ENCODE assay signal across 12 cellular contexts in genomic region chr9:98983295-98984268, GRCh38. TPM values are rescaled to one million over a fixed set of nuclear protein-coding genes. Genes with fewer than 3 reads are reported as not detected.
DNase-seq lines count a peak whose midpoint lies in the region; ATAC-seq and TF ChIP-seq lines count a peak whose summit lies in the region.
"Had no signal": no experiment of that assay in that cellular context is flagged by ENCODE, and none has a peak within 500 bp of the region (broad histone marks: within the 10 kb centered on the region; RNA-seq: fewer than 3 reads in every experiment).

No MANE protein-coding gene starts in this region.

- POLR2A ChIA-PET in IMR-90 (lab: Charles Lee; ENCODE audit: unreplicated experiment): no interaction called here
- POLR2A ChIA-PET in CD4-positive, alpha-beta memory T cell (lab: Charles Lee; ENCODE audit: partially characterized antibody): no interaction called here

- peak; percentile 96 for ATAC-seq in IMR-90 (ENCODE audit: low read depth)
- no peak for ATAC-seq in GM18907 (IDR thresholded peaks at IDR 0.05; ENCODE audit: unreplicated experiment)

- H2AFZ ChIP-seq in IMR-90 (replicated peaks; ENCODE audit: low read length, poor library complexity) (no peak overlapping the region), mesenchymal stem cell (ENCODE audit: low read depth, low read length) (peak overlapping the region; percentile 5)

- H2AK9ac ChIP-seq in IMR-90 (replicated peaks; ENCODE audit: low read depth, low read length, poor library complexity): no peak overlapping the region

- H3K23ac ChIP-seq in IMR-90 (ENCODE audit: low read depth, low read length) (0 out of 2 replicates have a peak overlapping the region, but pooled peaks have one; percentile 18), mesenchymal stem cell (ENCODE audit: low read length in 2 of 2) (peak overlapping the region in 1 of 2 experiments; percentile 0)

- no peak overlapping the region for H3K56ac ChIP-seq in IMR-90 (ENCODE audit: extremely low read depth, insufficient read depth, low read length)

- peak overlapping the region; percentile 81 for H2AK5ac ChIP-seq in IMR-90 (ENCODE audit: low read depth, low read length)
- H2AK5ac ChIP-seq in mesenchymal stem cell (ENCODE audit: low read length, severe bottlenecking): peak overlapping the region; percentile 39

- H3K9me1 ChIP-seq in IMR-90 (ENCODE audit: insufficient read depth, low read length): peaks cover 21% of the 10 kb centered on the region

- H3K27me3 Mint-ChIP-seq in chondrocyte (ENCODE audit: low read depth): peaks cover 23% of the 10 kb centered on the region
- H3K27me3 Mint-ChIP-seq in CD4-positive, alpha-beta memory T cell: peaks cover 0 to 3% of the 10 kb centered on the region in 2 donors

- H3K4me3 Mint-ChIP-seq in chondrocyte (ENCODE audit: unreplicated experiment): no peak overlapping the region
- H3K4me3 Mint-ChIP-seq in CD4-positive, alpha-beta memory T cell: no peak overlapping the region

- peaks cover 13% of the 10 kb centered on the region; the same call in 1 of the 2 replicates for H4K20me1 ChIP-seq in IMR-90 (ENCODE audit: insufficient read depth, low read length)

- no peaks in the 10 kb centered on the region for H3K9me3 Mint-ChIP-seq in chondrocyte (ENCODE audit: low read depth)
- H3K9me3 Mint-ChIP-seq in CD4-positive, alpha-beta memory T cell: no peaks in the 10 kb centered on the region

- H3K4me2 ChIP-seq in IMR-90 (ENCODE audit: low read depth, low read length) (0 out of 2 replicates have a peak overlapping the region, but pooled peaks have one; percentile 3), mesenchymal stem cell (ENCODE audit: low read length, poor library complexity, severe bottlenecking) (no peak overlapping the region)

- in situ Hi-C loops in IMR-90 (cut with MboI; ENCODE audit: low sequenced_read_pairs): no loop called here

- H3K27me3 ChIP-seq in IMR-90 (ENCODE audit: control insufficient read depth, insufficient read depth, low read length): no peaks in the 10 kb centered on the region
- H3K27me3 ChIP-seq in mesenchymal stem cell (ENCODE audit: control insufficient read depth in 1 of 2, insufficient read depth in 1 of 2, low read length in 2 of 2): peaks cover 0 to 30% of the 10 kb centered on the region in 2 experiments
- no peaks in the 10 kb centered on the region for H3K27me3 ChIP-seq in CD4-positive, alpha-beta memory T cell (ENCODE audit: insufficient read depth, low read length)
- H3K27me3 ChIP-seq: BE2C, gastrocnemius medialis had no signal

- H3K27ac ChIP-seq in IMR-90 (ENCODE audit: insufficient read depth, low read length) (peak overlapping the region; percentile 21), mesenchymal stem cell (ENCODE audit: low read length, poor library complexity, severe bottlenecking) (peak overlapping the region; percentile 13)
- no peak overlapping the region for H3K27ac ChIP-seq in CD4-positive, alpha-beta memory T cell (ENCODE audit: low read depth, low read length)

- peaks cover 3% of the 10 kb centered on the region for H3K36me3 Mint-ChIP-seq in chondrocyte (ENCODE audit: low read depth)
- no peaks in the 10 kb centered on the region for H3K36me3 Mint-ChIP-seq in CD4-positive, alpha-beta memory T cell

- peak overlapping the region; percentile 51 for H4K5ac ChIP-seq in IMR-90 (ENCODE audit: low read depth, low read length)

- H2BK120ac ChIP-seq in IMR-90 (ENCODE audit: low read depth, low read length) (peak overlapping the region; percentile 50), mesenchymal stem cell (ENCODE audit: low read depth, low read length) (no peak overlapping the region)

- H3K4me1 ChIP-seq in IMR-90 (ENCODE audit: control insufficient read depth, insufficient read depth, low read length) (peaks cover 10% of the 10 kb centered on the region), mesenchymal stem cell (ENCODE audit: control insufficient read depth, insufficient read depth, low read depth, low read length) (peaks cover 16% of the 10 kb centered on the region)
- H3K4me1 ChIP-seq in CD4-positive, alpha-beta memory T cell (ENCODE audit: insufficient read depth, low read length): no peaks in the 10 kb centered on the region
- H3K4me1 ChIP-seq: BE2C had no signal

- H3K9me3 ChIP-seq in IMR-90 (ENCODE audit: control insufficient read depth, insufficient read depth, low read length) (no peaks in the 10 kb centered on the region), mesenchymal stem cell (ENCODE audit: control insufficient read depth, low read length) (no peaks in the 10 kb centered on the region)
- H3K9me3 ChIP-seq in CD4-positive, alpha-beta memory T cell (ENCODE audit: control insufficient read depth in 1 of 2, low read length in 2 of 2): no peaks in the 10 kb centered on the region
- H3K9me3 ChIP-seq: BE2C, gastrocnemius medialis had no signal

- DNase-seq in AG08396 (ENCODE audit: low spot score) (peak; percentile 59), IMR-90 (peak; percentile 95), chondrocyte (ENCODE audit: low spot score) (no peak), mesenchymal stem cell (peak; percentile 97), DMS 273 (lab: John Stamatoyannopoulos, UW; ENCODE audit: unreplicated experiment) (no peak), GDM1 (lab: John Stamatoyannopoulos, UW) (no peak)
- no peak for DNase-seq in CD4-positive, alpha-beta memory T cell
- DNase-seq: activated CD4-positive, alpha-beta T cell treated with anti-CD3 and anti-CD28 coated beads for 4 hours; BE2C; gastrocnemius medialis; NCI-H2081 treated with DMSO at 0.1 percent for 48 hours had no signal

- no peak for TF ChIP-seq POLR2A in IMR-90 (IDR thresholded peaks at IDR 0.05; ENCODE audit: low read depth, low read length)

- H3K9ac ChIP-seq in IMR-90 (ENCODE audit: low read depth, low read length) (no peak overlapping the region), mesenchymal stem cell (ENCODE audit: low read length) (no peak overlapping the region)

- intact Hi-C loops in IMR-90 (cut with micrococcal nuclease): no loop called here
- intact Hi-C loops in CD4-positive, alpha-beta memory T cell (cut with micrococcal nuclease): no loop called here

- BruUV-seq in IMR-90 (replicated peaks; lab: Mats Ljungman, UMichigan): no TSS peak

- CTCF ChIA-PET in IMR-90 (lab: Yijun Ruan, JAX): no interaction called here
- CTCF ChIA-PET in CD4-positive, alpha-beta memory T cell (lab: Charles Lee; ENCODE audit: partially characterized antibody): interaction anchor here (2.1 kb wide), 1 partner anchor 157 kb away, joined by 5 read pairs; no protein-coding TSS in a partner anchor

- no peak for TF ChIP-seq CTCF in IMR-90 (conservative IDR thresholded peaks at IDR 0.05; ENCODE audit: low read depth, low read length)
- no peak for TF ChIP-seq CTCF in chondrocyte (IDR thresholded peaks at IDR 0.05)

- no peak overlapping the region for H3K4me3 ChIP-seq in IMR-90 (ENCODE audit: insufficient read depth, low read depth, low read length)
- no peak overlapping the region for H3K4me3 ChIP-seq in mesenchymal stem cell (ENCODE audit: insufficient read depth in 1 of 2, low read depth in 1 of 2, low read length in 2 of 2)
- no peak overlapping the region for H3K4me3 ChIP-seq in CD4-positive, alpha-beta memory T cell (ENCODE audit: low read length in 2 of 2)
- H3K4me3 ChIP-seq: gastrocnemius medialis had no signal

- H2BK5ac ChIP-seq in IMR-90 (ENCODE audit: low read depth, low read length, poor library complexity, severe bottlenecking) (peak overlapping the region; percentile 1), mesenchymal stem cell (ENCODE audit: low read depth, low read length, poor library complexity, severe bottlenecking) (no peak overlapping the region)

- dilution Hi-C loops in IMR-90 (cut with HindIII; ENCODE audit: low sequenced_read_pairs, unreplicated experiment): no loop called here

- H3K14ac ChIP-seq in IMR-90 (replicated peaks; ENCODE audit: low read depth, low read length) (peak overlapping the region; percentile 8), mesenchymal stem cell (ENCODE audit: low read length in 2 of 2) (no peak overlapping the region)

- 0 out of 3 replicates have a peak overlapping the region, but pooled peaks have one; percentile 20 for H2BK15ac ChIP-seq in IMR-90 (ENCODE audit: low read depth, low read length)
- peak overlapping the region; percentile 41 for H2BK15ac ChIP-seq in mesenchymal stem cell (ENCODE audit: low read depth, poor library complexity, severe bottlenecking)

- H3K79me1 ChIP-seq in IMR-90 (ENCODE audit: low read depth in 1 of 2, low read length in 2 of 2) (peaks cover 0 to 31% of the 10 kb centered on the region in 2 experiments; a peak in 3 of 4 replicates), mesenchymal stem cell (replicated peaks; ENCODE audit: low read length, poor library complexity, severe bottlenecking) (no peaks in the 10 kb centered on the region)

- peak overlapping the region in 1 of 2 experiments; percentile 27 for H2BK12ac ChIP-seq in mesenchymal stem cell (ENCODE audit: low read length in 2 of 2)

- peak overlapping the region; percentile 77 for H3K27ac Mint-ChIP-seq in chondrocyte (ENCODE audit: unreplicated experiment)
- no peak overlapping the region for H3K27ac Mint-ChIP-seq in CD4-positive, alpha-beta memory T cell

- peak overlapping the region; percentile 50 for H2BK20ac ChIP-seq in IMR-90 (ENCODE audit: low read depth, low read length)

- TF ChIP-seq RAD21 in IMR-90 (IDR thresholded peaks at IDR 0.05; ENCODE audit: low read length): peak; percentile 2; the same call in 1 of the 2 replicates

- H3K18ac ChIP-seq in IMR-90 (ENCODE audit: low read depth, low read length) (peak overlapping the region; percentile 49), mesenchymal stem cell (ENCODE audit: low read depth in 1 of 2, low read length in 2 of 2) (peak overlapping the region; percentile 9 to 49)

- H4K91ac ChIP-seq in IMR-90 (ENCODE audit: insufficient read depth, low read depth, low read length): peak overlapping the region; percentile 40; the same call in 1 of the 2 replicates
- H4K91ac ChIP-seq in mesenchymal stem cell (ENCODE audit: low read length): peak overlapping the region; percentile 2

- H3K36me3 ChIP-seq in IMR-90 (ENCODE audit: control insufficient read depth, insufficient read depth, low read length) (peaks cover 13% of the 10 kb centered on the region; the same call in 1 of the 2 replicates), mesenchymal stem cell (ENCODE audit: control insufficient read depth in 1 of 2, insufficient read depth in 2 of 2, low read depth in 1 of 2, low read length in 2 of 2) (no peaks in the 10 kb centered on the region)
- no peaks in the 10 kb centered on the region for H3K36me3 ChIP-seq in CD4-positive, alpha-beta memory T cell (ENCODE audit: insufficient read depth, low read length)
- H3K36me3 ChIP-seq: BE2C, gastrocnemius medialis had no signal

- peak overlapping the region; percentile 56 for H3K4ac ChIP-seq in IMR-90 (ENCODE audit: low read depth, low read length)
- H3K4ac ChIP-seq in mesenchymal stem cell (ENCODE audit: low read depth in 1 of 2, low read length in 2 of 2): peak overlapping the region in 1 of 2 experiments; percentile 3

- peaks cover 29% of the 10 kb centered on the region for H3K4me1 Mint-ChIP-seq in chondrocyte (ENCODE audit: low read depth)
- H3K4me1 Mint-ChIP-seq in CD4-positive, alpha-beta memory T cell: no peaks in the 10 kb centered on the region

- H4K8ac ChIP-seq in IMR-90 (ENCODE audit: low read depth in 2 of 2, low read length in 2 of 2): peak overlapping the region in 1 of 2 experiments; percentile 42; a peak in 2 of 4 replicates
- H4K8ac ChIP-seq in mesenchymal stem cell (ENCODE audit: low read length): no peak overlapping the region

- 75% methylated on average over 8 of the region's 15 CpGs; no CpG with 5 or more reads in 1 of the 2 experiments for WGBS in IMR-90 (ENCODE audit: extremely low coverage in 2 of 2, insufficient read length in 1 of 2), 2 experiments
- 21% methylated on average over 14 of the region's 15 CpGs for WGBS in mesenchymal stem cell

RNA-seq across cellular contexts. Expression of gene COL15A1, which starts 39.9 kb away (rescaled TPM):
- total RNA-seq in IMR-90 (2012; rRNA removed) (1.9 and 2.2 TPM in 2 replicates), chondrocyte (5.2 to 7.1 TPM (median 5.4 TPM) in 3 replicates)
- 3.1 and 3.7 TPM in 2 replicates for polyA plus RNA-seq in IMR-90 (2012; rRNA removed)
- 1.9 and 4.0 TPM in 2 replicates for polyA plus RNA-seq in IMR-90 (2012; cell fraction: cytosol; rRNA removed)
- polyA plus RNA-seq in IMR-90 (2012; cell fraction: nucleus; rRNA removed; ENCODE audit: low replicate concordance): 4.3 and 4.6 TPM in 2 replicates
- polyA plus RNA-seq in mesenchymal stem cell (2013, experiment 1 of 2): 4.3 TPM
- 4.2 TPM for polyA plus RNA-seq in mesenchymal stem cell (2013, experiment 2 of 2)
- not detected for total RNA-seq in CD4-positive, alpha-beta memory T cell
- polyA plus RNA-seq in CD4-positive, alpha-beta memory T cell: not detected

Comparison
In these comparisons a context has a peak if more than half of its experiments do, and no peak if none do; other contexts are left out.
1. DNase-seq: peak in AG08396 (single experiment), IMR-90 (single experiment) and mesenchymal stem cell (single experiment); none in chondrocyte (single experiment), DMS 273 (single experiment), GDM1 (single experiment) and CD4-positive, alpha-beta memory T cell (0 of 5).